12 cellular contexts compared by ENCODE assay signal in the genomic region with DNA sequence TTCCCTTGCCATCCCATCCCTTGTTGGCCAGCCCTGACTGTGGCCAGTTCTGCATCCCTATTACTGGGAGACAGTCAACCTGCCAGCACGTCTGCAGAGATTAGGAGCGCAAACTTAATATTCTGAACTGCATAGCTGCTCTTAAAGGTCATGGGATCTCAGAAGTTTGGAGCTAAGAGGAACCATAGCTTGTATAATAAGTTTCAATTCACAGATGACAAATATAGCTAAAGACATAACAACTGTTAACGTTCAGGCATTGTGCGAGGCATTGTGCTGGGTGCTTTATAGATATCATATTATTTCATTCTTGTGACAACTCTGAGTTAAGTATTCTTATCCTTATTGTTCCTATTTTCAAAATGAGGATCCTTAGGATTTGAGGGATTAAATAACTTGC. TPM values are rescaled to one million over a fixed set of nuclear protein-coding genes. Genes with fewer than 3 reads are reported as not detected.
DNase-seq lines count a peak whose midpoint lies in the region; ATAC-seq and TF ChIP-seq lines count a peak whose summit lies in the region.
"Had no signal": no experiment of that assay in that cellular context is flagged by ENCODE, and none has a peak within 500 bp of the region (broad histone marks: within the 10 kb centered on the region; RNA-seq: fewer than 3 reads in every experiment).

No MANE protein-coding gene starts in this region.

- H3K27ac Mint-ChIP-seq in HFFc6: peak overlapping the region; percentile 74
- H3K27ac Mint-ChIP-seq in memory B cell: peak overlapping the region; percentile 35
- H3K27ac Mint-ChIP-seq in stimulated activated memory B cell treated with anti-CD40 and anti-IgM and Interleukin-4, amounts not matched to agents 10 μg/mL and 1 μg/mL and 100 μg/mL, for 72 hours: peak overlapping the region; percentile 46
- H3K27ac Mint-ChIP-seq: activated T-cell treated with anti-CD3 and anti-CD28 coated beads, Interleukin-2, amount 50 U/mL, for 24 hours had no signal

- H3K4me3 Mint-ChIP-seq in HFFc6 (no peak overlapping the region), memory B cell (no peak overlapping the region)
- no peak overlapping the region for H3K4me3 Mint-ChIP-seq in stimulated activated memory B cell treated with anti-CD40 and anti-IgM and Interleukin-4, amounts not matched to agents 10 μg/mL and 1 μg/mL and 100 μg/mL, for 72 hours
- H3K4me3 Mint-ChIP-seq: activated T-cell treated with anti-CD3 and anti-CD28 coated beads, Interleukin-2, amount 50 U/mL, for 24 hours; immature natural killer cell had no signal

- TF ChIP-seq CTCF in HFFc6 (IDR thresholded peaks at IDR 0.05): no peak

- H3K27me3 Mint-ChIP-seq in HFFc6 (ENCODE audit: insufficient read depth): no peaks in the 10 kb centered on the region
- no peaks in the 10 kb centered on the region for H3K27me3 Mint-ChIP-seq in memory B cell
- H3K27me3 Mint-ChIP-seq in stimulated activated memory B cell treated with anti-CD40 and anti-IgM and Interleukin-4, amounts not matched to agents 10 μg/mL and 1 μg/mL and 100 μg/mL, for 72 hours: no peaks in the 10 kb centered on the region
- H3K27me3 Mint-ChIP-seq: activated T-cell treated with anti-CD3 and anti-CD28 coated beads, Interleukin-2, amount 50 U/mL, for 24 hours; CD4-positive, CD25-positive, alpha-beta regulatory T cell had no signal

- peak overlapping the region; percentile 64 for H3K27ac ChIP-seq in angular gyrus (ENCODE audit: low read depth, low read length)

- H3K4me1 Mint-ChIP-seq in HFFc6 (ENCODE audit: low read depth) (peaks cover 78% of the 10 kb centered on the region), memory B cell (peaks cover 48% of the 10 kb centered on the region)
- peaks cover 64% of the 10 kb centered on the region for H3K4me1 Mint-ChIP-seq in stimulated activated memory B cell treated with anti-CD40 and anti-IgM and Interleukin-4, amounts not matched to agents 10 μg/mL and 1 μg/mL and 100 μg/mL, for 72 hours

- H3K36me3 Mint-ChIP-seq in HFFc6 (ENCODE audit: low read depth) (no peaks in the 10 kb centered on the region), memory B cell (peaks cover 2% of the 10 kb centered on the region)
- H3K36me3 Mint-ChIP-seq in stimulated activated memory B cell treated with anti-CD40 and anti-IgM and Interleukin-4, amounts not matched to agents 10 μg/mL and 1 μg/mL and 100 μg/mL, for 72 hours: no peaks in the 10 kb centered on the region
- H3K36me3 Mint-ChIP-seq: CD4-positive, CD25-positive, alpha-beta regulatory T cell; immature natural killer cell had no signal

- ATAC-seq in memory B cell (ENCODE audit: low read depth) (no peak), left lobe of liver (no peak), HG03175 (IDR thresholded peaks at IDR 0.05; ENCODE audit: unreplicated experiment) (no peak)
- no peak for ATAC-seq in stimulated activated memory B cell treated with anti-CD40 and anti-IgM and Interleukin-4, amounts not matched to agents 10 μg/mL and 1 μg/mL and 100 μg/mL, for 72 hours
- ATAC-seq: esophagus mucosa had no signal

- H3K9me3 Mint-ChIP-seq in HFFc6 (no peaks in the 10 kb centered on the region), memory B cell (no peaks in the 10 kb centered on the region)
- H3K9me3 Mint-ChIP-seq in stimulated activated memory B cell treated with anti-CD40 and anti-IgM and Interleukin-4, amounts not matched to agents 10 μg/mL and 1 μg/mL and 100 μg/mL, for 72 hours: no peaks in the 10 kb centered on the region
- H3K9me3 Mint-ChIP-seq: activated T-cell treated with anti-CD3 and anti-CD28 coated beads, Interleukin-2, amount 50 U/mL, for 24 hours; CD4-positive, CD25-positive, alpha-beta regulatory T cell; immature natural killer cell had no signal

- DNase-seq in HFFc6: no peak
- DNase-seq in memory B cell (ENCODE audit: low spot score in 2 of 2): no peak
- DNase-seq in superior temporal gyrus (ENCODE audit: extremely low spot score): no peak
- no peak for DNase-seq in left lobe of liver (ENCODE audit: low spot score)
- DNase-seq in activated naive CD4-positive, alpha-beta T cell treated with anti-CD3 and anti-CD28 coated beads, Interleukin-2, amount 50 U/mL, for 16 hours: no peak
- DNase-seq: activated T-cell treated with anti-CD3 and anti-CD28 coated beads, Interleukin-2, amount 50 U/mL, for 24 hours; CD4-positive, CD25-positive, alpha-beta regulatory T cell; immature natural killer cell had no signal

RNA-seq across cellular contexts. Expression of gene SCARB2, which starts 3.7 kb away (rescaled TPM):
- total RNA-seq in HFFc6 (2021; fragmentation: NEBNext Ultra II Directional; extraction: Animal tissue kit (Norgen Biotek cat#: 25700)): 100 to 1,000 TPM; 126 to 145 (median 138) TPM
- 104 TPM for total RNA-seq in left lobe of liver

RNA-seq across cellular contexts. Expression of gene FAM47E, which starts 41.6 kb away (rescaled TPM):
- total RNA-seq in HFFc6 (2021; fragmentation: NEBNext Ultra II Directional; extraction: Animal tissue kit (Norgen Biotek cat#: 25700)): under 1 TPM in 1 of 6 experiments, not detected in 5; 0.17 TPM
- 3.3 TPM for total RNA-seq in left lobe of liver
